In genomic region chr10:110056822-110057221, GRCh38 we compare ENCODE assay signal across 11 cellular contexts. TPM values are rescaled to one million over a fixed set of nuclear protein-coding genes. Genes with fewer than 3 reads are reported as not detected.
DNase-seq lines count a peak whose midpoint lies in the region; ATAC-seq and TF ChIP-seq lines count a peak whose summit lies in the region.
"Had no signal": no experiment of that assay in that cellular context is flagged by ENCODE, and none has a peak within 500 bp of the region (broad histone marks: within the 10 kb centered on the region; RNA-seq: fewer than 3 reads in every experiment).

No MANE protein-coding gene starts in this region.

- H3K4me1 ChIP-seq in left ventricle myocardium inferior (peaks cover 93% of the 10 kb centered on the region), SK-N-SH (ENCODE audit: control insufficient read depth in 1 of 2, insufficient read depth in 2 of 2, low read depth in 1 of 2, low read length in 1 of 2) (peaks cover 6 to 47% of the 10 kb centered on the region in 2 experiments)

- DNase-seq in left ventricle myocardium inferior (no peak), Right ventricle myocardium superior (no peak), SK-N-SH (no peak), fibroblast of peridontal ligament (ENCODE audit: extremely low read depth) (peak; percentile 78)
- no peak for DNase-seq in stimulated activated effector memory CD8-positive, alpha-beta T cell treated with anti-CD3 and anti-CD28 coated beads, Interleukin-12 subunit alpha, Interleukin-12 subunit beta, amount 100 ng/mL, for 72 hours (ENCODE audit: low spot score in 2 of 2)
- no peak for DNase-seq in effector memory CD8-positive, alpha-beta T cell
- DNase-seq: activated effector memory CD4-positive, alpha-beta T cell treated with Interleukin-2 at 50 U/mL for 16 hours; left cardiac atrium had no signal

- H3K27me3 Mint-ChIP-seq in effector memory CD8-positive, alpha-beta T cell, result no peaks in the 10 kb centered on the region

- intact Hi-C loops in left ventricle myocardium inferior (cut with micrococcal nuclease), result no loop called here
- intact Hi-C loops in Right ventricle myocardium superior (cut with DNase I), result no loop called here

- H3K9me3 Mint-ChIP-seq in stimulated activated effector memory CD8-positive, alpha-beta T cell treated with anti-CD3 and anti-CD28 coated beads, Interleukin-12 subunit alpha, Interleukin-12 subunit beta, amount 100 ng/mL, for 72 hours, result no peaks in the 10 kb centered on the region
- no peaks in the 10 kb centered on the region for H3K9me3 Mint-ChIP-seq in effector memory CD8-positive, alpha-beta T cell

- H3K4me2 ChIP-seq in SK-N-SH, result peak overlapping the region; percentile 56

- H3K9me3 ChIP-seq in left ventricle myocardium inferior (replicated peaks) (no peaks in the 10 kb centered on the region), SK-N-SH (no peaks in the 10 kb centered on the region)
- H3K9me3 ChIP-seq: BLaER1 had no signal

- H3K27ac ChIP-seq in left ventricle myocardium inferior (replicated peaks) (peak overlapping the region; percentile 68), SK-N-SH (ENCODE audit: low read depth in 2 of 2, low read length in 1 of 2) (peak overlapping the region; percentile 83 to 90)
- H3K27ac ChIP-seq: BLaER1 had no signal

- H3K9me2 ChIP-seq in SK-N-SH, result no peaks in the 10 kb centered on the region

- H4K20me1 ChIP-seq in SK-N-SH (ENCODE audit: insufficient read depth), result no peaks in the 10 kb centered on the region
- H4K20me1 ChIP-seq: BLaER1 had no signal

- H3K79me2 ChIP-seq in SK-N-SH (ENCODE audit: insufficient read depth), result peaks cover 51% of the 10 kb centered on the region

- H3K36me3 ChIP-seq in left ventricle myocardium inferior, result no peaks in the 10 kb centered on the region
- no peaks in the 10 kb centered on the region for H3K36me3 ChIP-seq in SK-N-SH (replicated peaks in 1 of 2; ENCODE audit: control insufficient read depth in 1 of 2, insufficient read depth in 2 of 2, low read length in 1 of 2)
- H3K36me3 ChIP-seq: BLaER1 had no signal

- no peak overlapping the region for H3K27ac Mint-ChIP-seq in stimulated activated effector memory CD8-positive, alpha-beta T cell treated with anti-CD3 and anti-CD28 coated beads, Interleukin-12 subunit alpha, Interleukin-12 subunit beta, amount 100 ng/mL, for 72 hours
- H3K27ac Mint-ChIP-seq in effector memory CD8-positive, alpha-beta T cell, result peak overlapping the region in 1 of 2 donors; percentile 73

- H3K27me3 ChIP-seq in left ventricle myocardium inferior (ENCODE audit: low read depth) (no peaks in the 10 kb centered on the region), SK-N-SH (ENCODE audit: insufficient read depth) (no peaks in the 10 kb centered on the region)
- H3K27me3 ChIP-seq: BLaER1 had no signal

- POLR2A ChIA-PET in SK-N-SH (lab: Yijun Ruan, JAX), result no interaction called here

- H3K36me3 Mint-ChIP-seq in stimulated activated effector memory CD8-positive, alpha-beta T cell treated with anti-CD3 and anti-CD28 coated beads, Interleukin-12 subunit alpha, Interleukin-12 subunit beta, amount 100 ng/mL, for 72 hours, result no peaks in the 10 kb centered on the region
- peaks cover 2% of the 10 kb centered on the region for H3K36me3 Mint-ChIP-seq in effector memory CD8-positive, alpha-beta T cell (ENCODE audit: insufficient read depth)

- peak overlapping the region; percentile 7; the same call in 1 of the 2 replicates for H2AFZ ChIP-seq in SK-N-SH (ENCODE audit: low read depth)

- no peak overlapping the region for H3K4me3 ChIP-seq in left ventricle myocardium inferior
- H3K4me3 ChIP-seq in SK-N-SH (ENCODE audit: low read depth in 2 of 2, low read length in 1 of 2), result peak overlapping the region in 1 of 2 experiments; percentile 24; a peak in 1 of 4 replicates
- H3K4me3 ChIP-seq: BLaER1 had no signal

- CTCF ChIA-PET in SK-N-SH (lab: Yijun Ruan, JAX), result no interaction called here

- WGBS in SK-N-SH (ENCODE audit: low lambda C conversion rate), result 23% methylated on average over 2 of the region's 2 CpGs

- peaks cover 29% of the 10 kb centered on the region for H3F3A ChIP-seq in SK-N-SH (replicated peaks; ENCODE audit: insufficient read depth)

- H3K4me1 Mint-ChIP-seq in stimulated activated effector memory CD8-positive, alpha-beta T cell treated with anti-CD3 and anti-CD28 coated beads, Interleukin-12 subunit alpha, Interleukin-12 subunit beta, amount 100 ng/mL, for 72 hours, result peaks cover 57% of the 10 kb centered on the region
- H3K4me1 Mint-ChIP-seq in effector memory CD8-positive, alpha-beta T cell (ENCODE audit: low read depth in 2 of 2), result peaks cover 51 to 66% of the 10 kb centered on the region in 2 donors

- TF ChIP-seq CTCF in left ventricle myocardium inferior (IDR thresholded peaks at IDR 0.05; ENCODE audit: borderline replicate concordance) (no peak), SK-N-SH (IDR thresholded peaks at IDR 0.05) (no peak)

- TF ChIP-seq EP300 in SK-N-SH (IDR thresholded peaks at IDR 0.05; ENCODE audit: borderline replicate concordance in 1 of 2, low read depth in 1 of 2, low read length in 1 of 2), result peak; percentile 10 to 60; a peak in 1 of 4 replicates

- TF ChIP-seq RAD21 in SK-N-SH (IDR thresholded peaks at IDR 0.05; ENCODE audit: low read length), result no peak

- H3K9ac ChIP-seq in SK-N-SH, result peak overlapping the region; percentile 26; the same call in 1 of the 2 replicates
- H3K9ac ChIP-seq: BLaER1 had no signal

- ATAC-seq in Right ventricle myocardium superior (ENCODE audit: poor library complexity), result no peak
- no peak for ATAC-seq in stimulated activated effector memory CD8-positive, alpha-beta T cell treated with anti-CD3 and anti-CD28 coated beads, Interleukin-12 subunit alpha, Interleukin-12 subunit beta, amount 100 ng/mL, for 72 hours
- no peak for ATAC-seq in GM18861 (IDR thresholded peaks at IDR 0.05; ENCODE audit: unreplicated experiment)
- no peak for ATAC-seq in HG02973 (IDR thresholded peaks at IDR 0.05; ENCODE audit: unreplicated experiment)
- ATAC-seq in effector memory CD8-positive, alpha-beta T cell (replicated peaks), result no peak
- ATAC-seq: left cardiac atrium had no signal

- H3K4me3 Mint-ChIP-seq in stimulated activated effector memory CD8-positive, alpha-beta T cell treated with anti-CD3 and anti-CD28 coated beads, Interleukin-12 subunit alpha, Interleukin-12 subunit beta, amount 100 ng/mL, for 72 hours, result peak overlapping the region; percentile 70
- H3K4me3 Mint-ChIP-seq in effector memory CD8-positive, alpha-beta T cell, result peak overlapping the region in 1 of 2 donors; percentile 79

TF ChIP-seq in SK-N-SH, 30 proteins besides CTCF, POLR2A, EP300 and RAD21:
- TF ChIP-seq TAF1 (IDR thresholded peaks at IDR 0.05; ENCODE audit: borderline replicate concordance, low read depth, low read length) (no peak), NFIC (IDR thresholded peaks at IDR 0.05; ENCODE audit: borderline replicate concordance) (peak; percentile 25; the same call in 1 of the 2 replicates), MXI1 (IDR thresholded peaks at IDR 0.05; ENCODE audit: low read depth, low read length) (no peak), RXRA (IDR thresholded peaks at IDR 0.05; ENCODE audit: borderline replicate concordance, low read depth) (peak; percentile 57; the same call in 1 of the 2 replicates), TEAD4 (IDR thresholded peaks at IDR 0.05; ENCODE audit: borderline replicate concordance, insufficient read depth) (peak; percentile 78; the same call in 1 of the 2 replicates), FOXM1 (IDR thresholded peaks at IDR 0.05; ENCODE audit: low read depth) (peak; percentile 63; the same call in 1 of the 2 replicates), ELF1 (IDR thresholded peaks at IDR 0.05) (no peak), JUND (IDR thresholded peaks at IDR 0.05) (peak; percentile 14; the same call in 1 of the 2 replicates), TCF12 (IDR thresholded peaks at IDR 0.05) (peak; percentile 70)

RNA-seq across cellular contexts. Expression of gene ADD3, which starts 49.0 kb away (rescaled TPM):
- total RNA-seq in left ventricle myocardium inferior (113 TPM), Right ventricle myocardium superior (115 TPM)
- 27.6 and 144 TPM in 2 replicates for polyA plus RNA-seq in SK-N-SH (2012; rRNA removed)
- 39.2 and 59.7 TPM in 2 replicates for polyA plus RNA-seq in SK-N-SH (2012; cell fraction: cytosol; rRNA removed)
- polyA plus RNA-seq in SK-N-SH (2012; cell fraction: nucleus; rRNA removed), result 26.9 and 74.1 TPM in 2 replicates
